In genomic region chr9:91198405-91198804, GRCh38 we compare ENCODE assay signal across 13 cellular contexts.
DNase-seq lines count a peak whose midpoint lies in the region; ATAC-seq and TF ChIP-seq lines count a peak whose summit lies in the region.
"Had no signal": no experiment of that assay in that cellular context is flagged by ENCODE, and none has a peak within 500 bp of the region (broad histone marks: within the 10 kb centered on the region; RNA-seq: fewer than 3 reads in every experiment).

No MANE protein-coding gene starts in this region.

- H3K27ac ChIP-seq in VCaP (peak overlapping the region; percentile 65), gastrocnemius medialis (peak overlapping the region; percentile 97 to 100 (median 99))

- in situ Hi-C loops in gastrocnemius medialis (cut with MboI; ENCODE audit: low sequenced_read_pairs in 4 of 4) = loop anchor here in 3 of 4 donors (5.0 to 25.0 kb wide), 8 partner anchors 94 to 284 kb away; partner anchors contain the start of gene NFIL3 (in 3 of the 3)

- CTCF ChIA-PET in Calu3 (lab: Charles Lee) = interaction anchor here (0.6 to 1.5 kb wide), 7 partner anchors 10 to 229 kb away, joined by 3 to 8 read pairs (median 4); no protein-coding TSS in a partner anchor

- no peak overlapping the region for H3K4me3 ChIP-seq in gastrocnemius medialis
- H3K4me3 ChIP-seq: upper lobe of left lung had no signal

- BruUV-seq in Calu3 (replicated peaks; lab: Mats Ljungman, UMichigan) = no TSS peak

- H3K4me3 Mint-ChIP-seq in Calu3 (ENCODE audit: low read depth, unreplicated experiment) = no peak overlapping the region

- H3K9me3 ChIP-seq in gastrocnemius medialis = no peaks in the 10 kb centered on the region
- H3K9me3 ChIP-seq: upper lobe of left lung had no signal

- H3K4me1 Mint-ChIP-seq in Calu3 (ENCODE audit: low read depth, unreplicated experiment) = peaks cover 41% of the 10 kb centered on the region

- H3K4me1 ChIP-seq in gastrocnemius medialis = peaks cover 34 to 49% of the 10 kb centered on the region in 2 donors

- intact Hi-C loops in Calu3 (cut with micrococcal nuclease; ENCODE audit: unreplicated experiment) = loop anchor here (5.0 to 10.0 kb wide), 2 partner anchors 164 to 224 kb away; partner anchors contain the start of gene NFIL3
- intact Hi-C loops in gastrocnemius medialis (cut with DNase I; ENCODE audit: low total_unique reads) = loop anchor here (10.0 kb wide), 4 partner anchors 1324 to 1884 kb away; partner anchors contain the start of genes CKS2, GADD45G and SECISBP2

- H3K27me3 ChIP-seq in gastrocnemius medialis = no peaks in the 10 kb centered on the region
- H3K27me3 ChIP-seq: upper lobe of left lung had no signal

- no peaks in the 10 kb centered on the region for H3K27me3 Mint-ChIP-seq in Calu3 (ENCODE audit: unreplicated experiment)

- TF ChIP-seq CTCF in Calu3 (IDR thresholded peaks at IDR 0.05; ENCODE audit: unreplicated experiment) = no peak
- TF ChIP-seq CTCF in VCaP (conservative IDR thresholded peaks at IDR 0.05) = no peak
- TF ChIP-seq CTCF in gastrocnemius medialis (IDR thresholded peaks at IDR 0.05 in 4 of 5, conservative IDR thresholded peaks at IDR 0.05 in 1 of 5) = no peak

- H3K27ac Mint-ChIP-seq in Calu3 (ENCODE audit: unreplicated experiment) = peak overlapping the region; percentile 88

- H3K36me3 ChIP-seq in gastrocnemius medialis = no peaks in the 10 kb centered on the region
- H3K36me3 ChIP-seq: upper lobe of left lung had no signal

- DNase-seq in Calu3 (no peak), islet precursor cell (peak; percentile 34), gastrocnemius medialis (no peak), retina (no peak), midbrain (lab: John Stamatoyannopoulos, UW) (no peak)
- DNase-seq in central memory CD4-positive, alpha-beta T cell = no peak
- DNase-seq: hypothalamus, MM.1S, NCI-H2107, SHP77 treated with DMSO at 0.1 percent for 48 hours, upper lobe of left lung had no signal

- no peak for TF ChIP-seq POLR2A in gastrocnemius medialis (IDR thresholded peaks at IDR 0.05)

- peaks cover 10% of the 10 kb centered on the region for H3K9me3 Mint-ChIP-seq in Calu3 (ENCODE audit: low read depth, unreplicated experiment)

- ATAC-seq in gastrocnemius medialis (no peak), GM18867 (IDR thresholded peaks at IDR 0.05; ENCODE audit: unreplicated experiment) (no peak)

- peaks cover 15% of the 10 kb centered on the region for H3K36me3 Mint-ChIP-seq in Calu3 (ENCODE audit: insufficient read depth, unreplicated experiment)
